Comparison of ENCODE assay signal across 8 cellular contexts in the genomic region with DNA sequence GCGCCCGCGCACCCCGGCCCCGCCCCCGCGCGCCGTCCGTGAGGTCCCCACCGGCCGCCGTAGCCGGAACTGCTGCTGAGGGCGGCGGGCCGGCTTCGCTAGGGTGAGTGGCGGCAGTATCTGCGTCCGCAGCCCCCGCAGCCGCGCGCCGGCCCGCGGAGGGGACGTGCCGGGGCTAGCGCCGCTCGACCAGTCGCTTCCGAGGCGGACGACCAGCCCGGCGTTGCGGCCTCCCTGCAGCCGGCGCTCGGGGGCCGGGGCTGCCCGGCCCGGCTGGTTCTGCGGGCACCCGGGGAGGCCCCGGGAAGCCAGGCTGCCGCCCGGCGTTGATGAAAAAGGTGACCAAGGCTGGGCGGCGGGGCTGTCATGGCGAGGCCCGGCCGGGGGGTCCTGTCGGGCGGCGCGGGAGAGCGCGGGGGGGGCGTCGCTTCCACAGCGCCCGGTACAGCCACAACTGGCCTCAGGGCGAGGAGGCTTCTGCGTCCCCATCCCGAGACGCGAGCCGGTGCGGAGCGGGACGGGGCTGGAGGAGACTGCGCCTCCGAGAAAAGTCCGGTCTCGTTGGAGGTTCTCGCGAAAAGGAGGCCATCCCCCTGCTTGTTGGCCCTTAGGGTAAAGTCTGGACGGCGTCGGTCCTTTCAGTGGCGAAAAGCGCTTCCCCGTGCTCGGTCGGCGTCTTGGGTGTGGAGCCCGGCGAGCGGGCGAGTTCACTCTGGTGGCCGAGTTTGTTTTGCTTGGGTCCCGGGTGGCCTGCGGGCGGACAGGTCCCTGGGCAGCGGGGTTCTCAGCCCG. TPM values are rescaled to one million over a fixed set of nuclear protein-coding genes. Genes with fewer than 3 reads are reported as not detected.
A peak's percentile ranks its signal among the peaks of the same experiment; 100 is the strongest.
DNase-seq lines count a peak whose midpoint lies in the region; ATAC-seq, FAIRE-seq and TF ChIP-seq lines count a peak whose summit lies in the region.

A gene with protein sequence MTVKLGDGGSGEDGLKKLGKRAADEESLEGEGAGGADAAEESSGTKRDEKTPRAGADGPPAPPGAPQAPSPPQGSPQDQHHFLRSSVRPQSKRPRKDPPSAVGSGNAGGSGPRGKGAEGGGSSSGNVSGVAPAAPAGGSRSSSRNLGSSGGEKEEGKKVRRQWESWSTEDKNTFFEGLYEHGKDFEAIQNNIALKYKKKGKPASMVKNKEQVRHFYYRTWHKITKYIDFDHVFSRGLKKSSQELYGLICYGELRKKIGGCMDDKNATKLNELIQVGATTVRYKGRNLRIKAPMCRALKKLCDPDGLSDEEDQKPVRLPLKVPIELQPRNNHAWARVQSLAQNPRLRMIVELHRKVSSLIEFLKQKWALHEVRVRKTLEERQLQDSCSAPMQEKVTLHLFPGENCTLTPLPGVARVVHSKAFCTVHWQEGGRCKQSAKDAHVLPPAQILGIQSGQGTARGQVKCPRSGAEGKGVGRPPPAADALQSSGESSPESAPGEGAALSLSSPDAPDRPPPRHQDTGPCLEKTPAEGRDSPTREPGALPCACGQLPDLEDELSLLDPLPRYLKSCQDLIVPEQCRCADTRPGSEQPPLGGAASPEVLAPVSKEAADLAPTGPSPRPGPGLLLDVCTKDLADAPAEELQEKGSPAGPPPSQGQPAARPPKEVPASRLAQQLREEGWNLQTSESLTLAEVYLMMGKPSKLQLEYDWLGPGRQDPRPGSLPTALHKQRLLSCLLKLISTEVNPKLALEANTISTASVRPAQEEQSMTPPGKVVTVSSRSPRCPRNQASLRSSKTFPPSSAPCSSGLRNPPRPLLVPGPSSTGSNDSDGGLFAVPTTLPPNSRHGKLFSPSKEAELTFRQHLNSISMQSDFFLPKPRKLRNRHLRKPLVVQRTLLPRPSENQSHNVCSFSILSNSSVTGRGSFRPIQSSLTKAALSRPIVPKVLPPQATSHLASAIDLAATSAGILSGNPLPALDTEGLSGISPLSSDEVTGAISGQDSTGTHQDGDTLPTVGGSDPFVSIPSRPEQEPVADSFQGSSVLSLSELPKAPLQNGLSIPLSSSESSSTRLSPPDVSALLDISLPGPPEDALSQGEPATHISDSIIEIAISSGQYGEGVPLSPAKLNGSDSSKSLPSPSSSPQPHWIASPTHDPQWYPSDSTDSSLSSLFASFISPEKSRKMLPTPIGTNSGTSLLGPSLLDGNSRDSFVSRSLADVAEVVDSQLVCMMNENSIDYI (N-terminal part only) (plus strand): TSS at position 41 of the 792 bp plus-strand sequence. CDS start 2,280 bp downstream, outside the sequence.

- H3K27ac ChIP-seq in Karpas-422 (ENCODE audit: low read length) (peak within 1 kb of the TSS; percentile 45), angular gyrus (ENCODE audit: low read depth, low read length) (peak within 1 kb of the TSS; percentile 40), iPS-18a (ENCODE audit: low read length) (no peak within 1 kb of the TSS), spleen (peak within 1 kb of the TSS; percentile 66 to 90 (median 86))

- no peak for TF ChIP-seq POLR2A in spleen (IDR thresholded peaks at IDR 0.05)

- WGBS in spleen, 5 donors, result 0 to 1% (median 1%) methylated on average over 52 to 101 of the region's 101 CpGs

- peak within 1 kb of the TSS; percentile 100 for H3K4me2 ChIP-seq in Karpas-422 (ENCODE audit: low read depth, low read length, poor library complexity, severe bottlenecking)

- H4K20me1 ChIP-seq in Karpas-422 (ENCODE audit: insufficient read depth, low read depth, low read length), result peaks cover 12% of the 10 kb centered on the region; the same call in 1 of the 2 replicates

- no peak for FAIRE-seq in GM19239 (lab: Jason Lieb, UNC)

- peak within 1 kb of the TSS; percentile 99 for H3K4me3 ChIP-seq in Karpas-422 (ENCODE audit: low read length)
- peak within 1 kb of the TSS; percentile 80 for H3K4me3 ChIP-seq in iPS-18a (ENCODE audit: low read length)
- H3K4me3 ChIP-seq in spleen, result peak within 1 kb of the TSS; percentile 88 to 99 (median 96)

- H3K4me1 ChIP-seq in Karpas-422 (ENCODE audit: low read length) (peaks cover 30% of the 10 kb centered on the region), iPS-18a (ENCODE audit: control insufficient read depth, low read depth, low read length) (peaks cover 26% of the 10 kb centered on the region), spleen (peaks cover 37 to 72% (median 62%) of the 10 kb centered on the region in 6 donors)

- H3K79me2 ChIP-seq in Karpas-422 (ENCODE audit: low read length), result peaks cover 59% of the 10 kb centered on the region

- intact Hi-C loops in spleen (cut with DNase I; ENCODE audit: low total_unique reads), result loop anchor here (10.0 kb wide), 1 partner anchor 188 kb away; a partner anchor contains a TSS

- TF ChIP-seq CTCF in spleen (IDR thresholded peaks at IDR 0.05 in 8 of 11, conservative IDR thresholded peaks at IDR 0.05 in 3 of 11), result no peak

- peak within 1 kb of the TSS; percentile 98 for H3K9ac ChIP-seq in Karpas-422 (ENCODE audit: low read length)
- peak within 1 kb of the TSS; percentile 52 for H3K9ac ChIP-seq in iPS-18a (ENCODE audit: low read length)

- H3K27me3 ChIP-seq in Karpas-422 (ENCODE audit: low read length) (no peaks in the 10 kb centered on the region), iPS-18a (ENCODE audit: control insufficient read depth, insufficient read depth, low read length) (peaks cover 25% of the 10 kb centered on the region), spleen (replicated peaks in 1 of 7) (peaks cover 0 to 25% (median 0%) of the 10 kb centered on the region in 7 donors)

- H3K9me3 ChIP-seq in Karpas-422 (ENCODE audit: low read length) (no peaks in the 10 kb centered on the region), iPS-18a (ENCODE audit: control insufficient read depth, low read depth, low read length) (no peaks in the 10 kb centered on the region), spleen (peaks cover 0 to 10% (median 0%) of the 10 kb centered on the region in 8 donors)

- peak within 1 kb of the TSS; percentile 5; the same call in 1 of the 2 replicates for H2AFZ ChIP-seq in Karpas-422 (ENCODE audit: low read length)

- H3K9me2 ChIP-seq in Karpas-422 (replicated peaks; ENCODE audit: insufficient read depth, low read length), result no peaks in the 10 kb centered on the region

- H3K36me3 ChIP-seq in Karpas-422 (ENCODE audit: insufficient read depth, low read length) (peaks cover 10% of the 10 kb centered on the region; the same call in 1 of the 2 replicates), iPS-18a (ENCODE audit: control insufficient read depth, low read depth, low read length) (peaks cover 9% of the 10 kb centered on the region), spleen (peaks cover 0 to 28% (median 9%) of the 10 kb centered on the region in 6 donors)

- DNase-seq in AG20443 (ENCODE audit: low spot score) (peak; percentile 32), Karpas-422 (peak; percentile 69), spleen (no peak), DMS79 treated with DMSO at 0.1 percent for 48 hours (lab: John Stamatoyannopoulos, UW) (no peak), GM19239 (ENCODE audit: insufficient read length, low spot score) (no peak)

- ATAC-seq in GM19455 (IDR thresholded peaks at IDR 0.05; ENCODE audit: unreplicated experiment), result peak; percentile 12

RNA-seq across cellular contexts. Expression of the gene that starts here (rescaled TPM):
- 7.6 TPM in 2 replicates for total RNA-seq in Karpas-422 (2014; rRNA removed; shearing (Covaris generic); ENCODE audit: low replicate concordance)
- 10 to 100 TPM; 15.5 to 32.4 (median 21.6) TPM for total RNA-seq in spleen
- polyA plus RNA-seq in spleen, result 10 to 100 TPM in 1 of 3 donors, 1 to 10 TPM in 2; 3.0 to 10.2 (median 3.2) TPM

Comparison
In these comparisons a context has a peak if more than half of its experiments do, and no peak if none do; other contexts are left out.
1. DNase-seq: peak in AG20443 (single experiment) and Karpas-422 (single experiment); none in spleen (single experiment), DMS79 treated with DMSO at 0.1 percent for 48 hours (single experiment) and GM19239 (single experiment).
2. Peak in every context shown above with its lines, with median percentiles within 50 percentile points of each other: H3K4me3 ChIP-seq.